9 cellular contexts compared by ENCODE assay signal in genomic region chr7:75804705-75805104, GRCh38. TPM values are rescaled to one million over a fixed set of nuclear protein-coding genes. Genes with fewer than 3 reads are reported as not detected.
"Had no signal": no experiment of that assay in that cellular context is flagged by ENCODE, and none has a peak within 500 bp of the region (broad histone marks: within the 10 kb centered on the region; RNA-seq: fewer than 3 reads in every experiment).

No MANE protein-coding gene starts in this region.

- FAIRE-seq: G401.6, GM12878, GM12891, GM12892, GM18507, GM19239 had no signal

- DNase-seq: GDM1, GF-D8 had no signal

- H3K4me3 ChIP-seq: GM12878 had no signal

- ATAC-seq: GM12878 had no signal

RNA-seq across cellular contexts. Expression of gene CCL24, which starts 8.9 kb away (rescaled TPM):
- total RNA-seq: G401, GM12878 had no signal
- polyA plus RNA-seq: GM12878 had no signal

RNA-seq across cellular contexts. Expression of gene CCL26, which starts 32.7 kb away (rescaled TPM):
- total RNA-seq: G401, GM12878 had no signal
- polyA plus RNA-seq: GM12878 had no signal
